18 cellular contexts compared by ENCODE assay signal in genomic region chr7:151141281-151141854, GRCh38. TPM values are rescaled to one million over a fixed set of nuclear protein-coding genes. Genes with fewer than 3 reads are reported as not detected.
DNase-seq lines count a peak whose midpoint lies in the region; ATAC-seq, FAIRE-seq and TF ChIP-seq lines count a peak whose summit lies in the region.
"Had no signal": no experiment of that assay in that cellular context is flagged by ENCODE, and none has a peak within 500 bp of the region (broad histone marks: within the 10 kb centered on the region; RNA-seq: fewer than 3 reads in every experiment).

No MANE protein-coding gene starts in this region.

- peaks cover 40% of the 10 kb centered on the region for H3K4me1 Mint-ChIP-seq in endothelial cell (ENCODE audit: unreplicated experiment)
- H3K4me1 Mint-ChIP-seq: IgD-negative memory B cell had no signal

- peak; percentile 44 for DNase-seq in SK-N-SH
- peak; percentile 64 for DNase-seq in NCI-H1694 treated with DMSO at 0.1 percent for 48 hours (lab: John Stamatoyannopoulos, UW)
- no peak for DNase-seq in endothelial cell (ENCODE audit: low spot score)
- DNase-seq in NCI-H510A treated with DMSO at 0.1 percent for 48 hours (lab: John Stamatoyannopoulos, UW): no peak
- no peak for DNase-seq in HTR-8/SVneo (ENCODE audit: insufficient read length, low spot score)
- DNase-seq: 8988T, MV-4-11, NCI-H146, NCI-H446 treated with DMSO at 0.1 percent for 48 hours, NCI-H82, SHP77 had no signal

- H3K4me1 ChIP-seq in SK-N-SH (ENCODE audit: control insufficient read depth in 1 of 2, insufficient read depth in 2 of 2, low read depth in 1 of 2, low read length in 1 of 2): peaks cover 0 to 14% of the 10 kb centered on the region in 2 experiments; a peak in 1 of 4 replicates
- H3K4me1 ChIP-seq: Peyer's patch had no signal

- H3K27me3 Mint-ChIP-seq in endothelial cell (ENCODE audit: unreplicated experiment): peaks cover 44% of the 10 kb centered on the region
- H3K27me3 Mint-ChIP-seq: IgD-negative memory B cell had no signal

- CTCF ChIA-PET in SK-N-SH (lab: Yijun Ruan, JAX): interaction anchor here (0.6 to 10.0 kb wide), 7 partner anchors 14 to 33 kb away, joined by 3 to 73 read pairs (median 7); partner anchors contain the start of gene GBX1

- no peak overlapping the region for H3K4me3 Mint-ChIP-seq in endothelial cell (ENCODE audit: unreplicated experiment)
- H3K4me3 Mint-ChIP-seq: H9 had no signal

- H3K27ac Mint-ChIP-seq in endothelial cell (ENCODE audit: unreplicated experiment): peak overlapping the region; percentile 48

- no peaks in the 10 kb centered on the region for H3K9me3 ChIP-seq in SK-N-SH
- H3K9me3 ChIP-seq: BLaER1 treated with 17β-estradiol and CSF1 and Interleukin-3, amounts not matched to agents 10 nM and 100 nM; Peyer's patch had no signal

- H3K9me3 Mint-ChIP-seq in endothelial cell (ENCODE audit: unreplicated experiment): no peaks in the 10 kb centered on the region
- H3K9me3 Mint-ChIP-seq: H9, IgD-negative memory B cell had no signal

- POLR2A ChIA-PET in SK-N-SH (lab: Yijun Ruan, JAX): no interaction called here

- no peak overlapping the region for H3K9ac ChIP-seq in SK-N-SH
- H3K9ac ChIP-seq: BLaER1 treated with 17β-estradiol and CSF1 and Interleukin-3, amounts not matched to agents 10 nM and 100 nM had no signal

- peaks cover 29 to 78% of the 10 kb centered on the region in 2 experiments for H3K36me3 ChIP-seq in SK-N-SH (replicated peaks in 1 of 2; ENCODE audit: control insufficient read depth in 1 of 2, insufficient read depth in 2 of 2, low read length in 1 of 2)

- 96% methylated on average over 9 of the region's 9 CpGs for WGBS in SK-N-SH (ENCODE audit: low lambda C conversion rate)

- no peak overlapping the region for H2AFZ ChIP-seq in SK-N-SH (ENCODE audit: low read depth)

- no peaks in the 10 kb centered on the region for H3K27me3 ChIP-seq in SK-N-SH (ENCODE audit: insufficient read depth)
- H3K27me3 ChIP-seq: BLaER1 treated with 17β-estradiol and CSF1 and Interleukin-3, amounts not matched to agents 10 nM and 100 nM; Peyer's patch had no signal

- no peaks in the 10 kb centered on the region for H4K20me1 ChIP-seq in SK-N-SH (ENCODE audit: insufficient read depth)

- H3K4me3 ChIP-seq in SK-N-SH (ENCODE audit: low read depth in 2 of 2, low read length in 1 of 2): no peak overlapping the region
- H3K4me3 ChIP-seq: BLaER1 treated with 17β-estradiol and CSF1 and Interleukin-3, amounts not matched to agents 10 nM and 100 nM; Peyer's patch had no signal

- TF ChIP-seq RAD21 in SK-N-SH (IDR thresholded peaks at IDR 0.05; ENCODE audit: low read length): no peak

- peaks cover 45% of the 10 kb centered on the region for H3K36me3 Mint-ChIP-seq in endothelial cell (ENCODE audit: low read depth, unreplicated experiment)

- FAIRE-seq in HTR-8/SVneo (lab: Jason Lieb, UNC): no peak

- TF ChIP-seq CTCF in SK-N-SH (IDR thresholded peaks at IDR 0.05): no peak
- TF ChIP-seq CTCF in endothelial cell (IDR thresholded peaks at IDR 0.05; ENCODE audit: unreplicated experiment): no peak

- ATAC-seq in SK-N-SH treated with all-trans-retinoic acid at 6 μM for 48 hours (no peak), GM21367 (IDR thresholded peaks at IDR 0.05; ENCODE audit: unreplicated experiment) (no peak)

- no peak overlapping the region for H3K4me2 ChIP-seq in SK-N-SH

- H3K27ac ChIP-seq in SK-N-SH (ENCODE audit: low read depth in 2 of 2, low read length in 1 of 2): no peak overlapping the region
- H3K27ac ChIP-seq in temporal lobe (ENCODE audit: low read depth, low read length): peak overlapping the region; percentile 80
- H3K27ac ChIP-seq: BLaER1 treated with 17β-estradiol and CSF1 and Interleukin-3, amounts not matched to agents 10 nM and 100 nM; Peyer's patch had no signal

- H3K9me2 ChIP-seq in SK-N-SH: no peaks in the 10 kb centered on the region

- TF ChIP-seq EP300 in SK-N-SH (IDR thresholded peaks at IDR 0.05; ENCODE audit: borderline replicate concordance in 1 of 2, low read depth in 1 of 2, low read length in 1 of 2): no peak

- peaks cover 9% of the 10 kb centered on the region for H3F3A ChIP-seq in SK-N-SH (replicated peaks; ENCODE audit: insufficient read depth)

- H3K79me2 ChIP-seq in SK-N-SH (ENCODE audit: insufficient read depth): no peaks in the 10 kb centered on the region

TF ChIP-seq in SK-N-SH, 30 proteins besides CTCF, POLR2A, EP300 and RAD21:
- TF ChIP-seq YY1 (IDR thresholded peaks at IDR 0.05; ENCODE audit: low read depth) (no peak), GABPA (IDR thresholded peaks at IDR 0.05; ENCODE audit: low read depth) (no peak), EZH2phosphoT487 (IDR thresholded peaks at IDR 0.05; ENCODE audit: borderline replicate concordance, low read depth) (no peak), FOSL2 (IDR thresholded peaks at IDR 0.05; ENCODE audit: borderline replicate concordance, low read depth) (no peak), JUND (IDR thresholded peaks at IDR 0.05) (no peak), TAF1 (IDR thresholded peaks at IDR 0.05; ENCODE audit: borderline replicate concordance, low read depth, low read length) (no peak), ELF1 (IDR thresholded peaks at IDR 0.05) (no peak), POLR2AphosphoS5 (IDR thresholded peaks at IDR 0.05; ENCODE audit: low read depth, low read length) (no peak)
TF ChIP-seq in SK-N-SH: peak in this region for 0.

TF ChIP-seq in SK-N-SH treated with all-trans-retinoic acid at 6 μM for 48 hours, 23 proteins besides CTCF, POLR2A, EP300 and RAD21 (continues in another document):
- TF ChIP-seq PATZ1 (CRISPR knock-in tag; IDR thresholded peaks at IDR 0.05; ENCODE audit: borderline replicate concordance) (no peak), BACH2 (CRISPR knock-in tag; IDR thresholded peaks at IDR 0.05; ENCODE audit: borderline replicate concordance) (no peak), CREB5 (CRISPR knock-in tag; IDR thresholded peaks at IDR 0.05; ENCODE audit: low read depth) (no peak), SNAI2 (CRISPR knock-in tag; IDR thresholded peaks at IDR 0.05) (no peak), OSR1 (CRISPR knock-in tag; IDR thresholded peaks at IDR 0.05) (no peak), ZC3H10 (CRISPR knock-in tag; IDR thresholded peaks at IDR 0.05) (no peak), ESRRG (CRISPR knock-in tag; IDR thresholded peaks at IDR 0.05) (no peak), CSRNP3 (CRISPR knock-in tag; IDR thresholded peaks at IDR 0.05) (no peak), ZFP3 (CRISPR knock-in tag; IDR thresholded peaks at IDR 0.05) (no peak), TOX (CRISPR knock-in tag; IDR thresholded peaks at IDR 0.05; ENCODE audit: borderline replicate concordance) (no peak)

RNA-seq across cellular contexts. Expression of gene GBX1, which starts 26.1 kb away (rescaled TPM):
- not detected in 2 replicates for polyA plus RNA-seq in SK-N-SH (2012; rRNA removed)
- polyA plus RNA-seq in SK-N-SH (2012; cell fraction: cytosol; rRNA removed): not detected in 2 replicates
- polyA plus RNA-seq in SK-N-SH (2012; cell fraction: nucleus; rRNA removed): not detected in 2 replicates
- total RNA-seq in endothelial cell (ENCODE audit: unreplicated experiment) (13.8 TPM), temporal lobe (not detected)
- total RNA-seq: H9, Peyer's patch had no signal
- polyA plus RNA-seq: IgD-negative memory B cell had no signal

RNA-seq across cellular contexts. Expression of gene ASB10, which starts 45.7 kb away (rescaled TPM):
- not detected in 2 replicates for polyA plus RNA-seq in SK-N-SH (2012; rRNA removed)
- not detected in 2 replicates for polyA plus RNA-seq in SK-N-SH (2012; cell fraction: cytosol; rRNA removed)
- not detected in 2 replicates for polyA plus RNA-seq in SK-N-SH (2012; cell fraction: nucleus; rRNA removed)
- not detected for total RNA-seq in endothelial cell (ENCODE audit: unreplicated experiment)
- total RNA-seq in temporal lobe: not detected
- total RNA-seq: H9, Peyer's patch had no signal
- polyA plus RNA-seq: IgD-negative memory B cell had no signal

RNA-seq across cellular contexts. Expression of gene AGAP3, which starts 55.1 kb away (rescaled TPM):
- polyA plus RNA-seq in SK-N-SH (2012; rRNA removed): 108 and 126 TPM in 2 replicates
- 61.7 and 84.8 TPM in 2 replicates for polyA plus RNA-seq in SK-N-SH (2012; cell fraction: cytosol; rRNA removed)
- polyA plus RNA-seq in SK-N-SH (2012; cell fraction: nucleus; rRNA removed): 361 and 701 TPM in 2 replicates
- total RNA-seq in endothelial cell (ENCODE audit: unreplicated experiment) (206 TPM), temporal lobe (65.9 TPM)

RNA-seq across cellular contexts. Expression of gene TMUB1, which starts 58.1 kb away (rescaled TPM):
- 37.8 and 60.6 TPM in 2 replicates for polyA plus RNA-seq in SK-N-SH (2012; rRNA removed)
- polyA plus RNA-seq in SK-N-SH (2012; cell fraction: cytosol; rRNA removed): 21.7 and 37.0 TPM in 2 replicates
- 58.0 and 66.2 TPM in 2 replicates for polyA plus RNA-seq in SK-N-SH (2012; cell fraction: nucleus; rRNA removed)
- total RNA-seq in endothelial cell (ENCODE audit: unreplicated experiment) (40.8 TPM), temporal lobe (5.9 TPM)

Comparison
In these comparisons a context has a peak if more than half of its experiments do, and no peak if none do; other contexts are left out.
1. DNase-seq: peak in SK-N-SH (single experiment) and NCI-H1694 treated with DMSO at 0.1 percent for 48 hours (single experiment); none in endothelial cell (single experiment), NCI-H510A treated with DMSO at 0.1 percent for 48 hours (single experiment) and HTR-8/SVneo (single experiment).
2. RNA of gene GBX1, which starts 26.1 kb away (total RNA-seq): 13.8 TPM in endothelial cell (single experiment); not detected in temporal lobe (single experiment); every median in the first group is over 10 times any median in the second.